Comparison of ENCODE assay signal across 15 cellular contexts in the genomic region with DNA sequence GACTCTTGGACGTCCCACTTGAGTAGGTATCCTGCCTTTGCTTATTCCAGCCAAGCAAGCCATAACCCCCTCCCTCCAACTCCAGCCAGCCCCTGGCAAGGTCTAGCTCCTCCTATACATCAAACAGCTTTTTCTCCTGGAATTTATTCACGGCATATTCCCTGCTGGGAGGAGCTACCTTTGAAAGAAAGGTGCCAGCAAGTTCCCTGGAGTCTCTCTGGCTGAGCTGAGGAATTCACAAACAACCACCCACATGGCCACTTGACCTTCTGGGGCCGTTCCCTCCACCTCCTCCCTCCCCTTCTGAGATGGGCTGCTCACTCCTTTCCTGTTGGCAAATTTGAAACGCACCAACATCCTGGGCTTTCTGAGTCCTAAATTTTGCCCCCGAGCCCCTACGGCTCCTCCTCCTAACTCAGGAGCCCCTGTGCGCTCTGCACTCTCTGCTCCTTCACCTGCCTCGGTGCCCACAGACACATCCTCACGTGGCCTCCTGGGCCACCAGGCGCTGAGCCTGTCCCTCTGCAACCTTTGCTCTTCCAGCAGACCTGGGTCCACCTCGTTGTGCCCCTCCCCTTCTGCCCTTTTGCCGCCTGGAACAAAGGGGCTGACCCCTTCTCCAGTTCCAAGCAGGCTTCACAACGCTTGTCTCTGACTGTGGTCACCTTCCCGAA. TPM values are rescaled to one million over a fixed set of nuclear protein-coding genes. Genes with fewer than 3 reads are reported as not detected.
DNase-seq lines count a peak whose midpoint lies in the region; ATAC-seq and TF ChIP-seq lines count a peak whose summit lies in the region.
"Had no signal": no experiment of that assay in that cellular context is flagged by ENCODE, and none has a peak within 500 bp of the region (broad histone marks: within the 10 kb centered on the region; RNA-seq: fewer than 3 reads in every experiment).

No MANE protein-coding gene starts in this region.

- no peak overlapping the region for H3K4me3 Mint-ChIP-seq in activated naive CD4-positive, alpha-beta T cell treated with anti-CD3 and anti-CD28 coated beads, Interleukin-2, amount 10 ng/mL, durations not matched to agents 7 days and 5 days
- H3K4me3 Mint-ChIP-seq in activated naive CD4-positive, alpha-beta T cell treated with anti-CD3 and anti-CD28 coated beads for 36 hours: no peak overlapping the region
- peak overlapping the region in 2 of 3 experiments; percentile 1 to 6 for H3K4me3 Mint-ChIP-seq in nephron

- intact Hi-C loops in activated naive CD4-positive, alpha-beta T cell treated with anti-CD3 and anti-CD28 coated beads for 36 hours (cut with micrococcal nuclease): no loop called here
- intact Hi-C loops in mucosa of descending colon (cut with DNase I, micrococcal nuclease): no loop called here

- H3K27ac ChIP-seq in GM23248: no peak overlapping the region
- H3K27ac ChIP-seq: BLaER1 had no signal

- no peaks in the 10 kb centered on the region for H3K36me3 Mint-ChIP-seq in activated naive CD4-positive, alpha-beta T cell treated with anti-CD3 and anti-CD28 coated beads, Interleukin-2, amount 10 ng/mL, durations not matched to agents 7 days and 5 days
- H3K36me3 Mint-ChIP-seq in activated naive CD4-positive, alpha-beta T cell treated with anti-CD3 and anti-CD28 coated beads for 36 hours (ENCODE audit: low read depth): no peaks in the 10 kb centered on the region
- H3K36me3 Mint-ChIP-seq in nephron (ENCODE audit: low read depth): peaks cover 37% of the 10 kb centered on the region

- CTCF ChIA-PET in activated naive CD4-positive, alpha-beta T cell treated with anti-CD3 and anti-CD28 coated beads, Interleukin-2, amount 10 ng/mL, durations not matched to agents 7 days and 5 days (lab: Charles Lee): no interaction called here
- CTCF ChIA-PET in activated naive CD4-positive, alpha-beta T cell treated with anti-CD3 and anti-CD28 coated beads for 36 hours (lab: Charles Lee): no interaction called here

- H3K36me3 ChIP-seq in GM23248 (ENCODE audit: low read depth): no peaks in the 10 kb centered on the region
- H3K36me3 ChIP-seq in mucosa of descending colon (ENCODE audit: low read depth): no peaks in the 10 kb centered on the region
- H3K36me3 ChIP-seq: BLaER1 had no signal

- in situ Hi-C loops in GM23248 (cut with MboI): no loop called here

- H3F3A ChIP-seq in GM23248 (ENCODE audit: insufficient read depth): peaks cover 2% of the 10 kb centered on the region; the same call in 1 of the 2 replicates

- H3K27me3 ChIP-seq in GM23248 (replicated peaks; ENCODE audit: insufficient read depth): no peaks in the 10 kb centered on the region
- H3K27me3 ChIP-seq: BLaER1 had no signal

- no peak for ATAC-seq in GM18519 (IDR thresholded peaks at IDR 0.05; ENCODE audit: low FRiP score, unreplicated experiment)
- no peak for ATAC-seq in mucosa of descending colon
- no peak for ATAC-seq in HG03097 (IDR thresholded peaks at IDR 0.05; ENCODE audit: low FRiP score, unreplicated experiment)
- ATAC-seq: K562 had no signal

- H2AFZ ChIP-seq in GM23248: no peak overlapping the region

- peaks cover 58% of the 10 kb centered on the region for H3K27me3 Mint-ChIP-seq in activated naive CD4-positive, alpha-beta T cell treated with anti-CD3 and anti-CD28 coated beads, Interleukin-2, amount 10 ng/mL, durations not matched to agents 7 days and 5 days
- peaks cover 65% of the 10 kb centered on the region for H3K27me3 Mint-ChIP-seq in activated naive CD4-positive, alpha-beta T cell treated with anti-CD3 and anti-CD28 coated beads for 36 hours (ENCODE audit: low read depth)
- H3K27me3 Mint-ChIP-seq in nephron (ENCODE audit: low read depth): peaks cover 16% of the 10 kb centered on the region

- H3K9me2 ChIP-seq in GM23248 (ENCODE audit: insufficient read depth): no peaks in the 10 kb centered on the region

- H3K4me1 ChIP-seq in GM23248 (ENCODE audit: insufficient read depth): no peaks in the 10 kb centered on the region
- H3K4me1 ChIP-seq in mucosa of descending colon (ENCODE audit: low read depth): no peaks in the 10 kb centered on the region

- no peak overlapping the region for H3K4me2 ChIP-seq in GM23248 (ENCODE audit: unreplicated experiment)
- H3K4me2 ChIP-seq: BLaER1 had no signal

- H3K4me3 ChIP-seq in GM23248: no peak overlapping the region
- no peak overlapping the region for H3K4me3 ChIP-seq in mucosa of descending colon
- H3K4me3 ChIP-seq: BLaER1, K562 had no signal

- H3K9me3 ChIP-seq in GM23248 (ENCODE audit: low read depth) (no peaks in the 10 kb centered on the region), mucosa of descending colon (no peaks in the 10 kb centered on the region)

- no peaks in the 10 kb centered on the region for H3K9me3 Mint-ChIP-seq in activated naive CD4-positive, alpha-beta T cell treated with anti-CD3 and anti-CD28 coated beads, Interleukin-2, amount 10 ng/mL, durations not matched to agents 7 days and 5 days
- no peaks in the 10 kb centered on the region for H3K9me3 Mint-ChIP-seq in activated naive CD4-positive, alpha-beta T cell treated with anti-CD3 and anti-CD28 coated beads for 36 hours
- H3K9me3 Mint-ChIP-seq in nephron: no peaks in the 10 kb centered on the region

- H3K79me2 ChIP-seq in GM23248 (ENCODE audit: insufficient read depth): no peaks in the 10 kb centered on the region

- H4K20me1 ChIP-seq in GM23248 (ENCODE audit: insufficient read depth): no peaks in the 10 kb centered on the region
- H4K20me1 ChIP-seq: BLaER1 had no signal

- 72 to 73% methylated on average over 14 of the region's 14 CpGs for WGBS in GM23248 (ENCODE audit: low coverage in 1 of 2, low lambda C conversion rate in 2 of 2, missing lambda C conversion rate in 2 of 2), 2 experiments

- DNase-seq in activated naive CD4-positive, alpha-beta T cell treated with anti-CD3 and anti-CD28 coated beads, Interleukin-2, amount 10 ng/mL, durations not matched to agents 7 days and 5 days: no peak
- DNase-seq in activated naive CD4-positive, alpha-beta T cell treated with anti-CD3 and anti-CD28 coated beads for 36 hours: no peak
- peak; percentile 73 for DNase-seq in iPS-NIHi7 (ENCODE audit: extremely low spot score)
- no peak for DNase-seq in GM23248
- no peak for DNase-seq in mucosa of descending colon
- DNase-seq: activated CD4-positive, alpha-beta T cell treated with anti-CD3 and anti-CD28 coated beads, Interleukin-2, amount 50 U/mL, for 1 hour; activated naive CD4-positive, alpha-beta T cell treated with Interleukin-2 at 50 U/mL for 16 hours; MV-4-11; NCI-H187; stimulated activated CD4-positive, alpha-beta T cell treated with anti-CD3 and anti-CD28 coated beads, Interleukin-4, amount 100 ng/mL, for 4 hours had no signal

- no peaks in the 10 kb centered on the region for H3K4me1 Mint-ChIP-seq in activated naive CD4-positive, alpha-beta T cell treated with anti-CD3 and anti-CD28 coated beads, Interleukin-2, amount 10 ng/mL, durations not matched to agents 7 days and 5 days
- H3K4me1 Mint-ChIP-seq in activated naive CD4-positive, alpha-beta T cell treated with anti-CD3 and anti-CD28 coated beads for 36 hours (ENCODE audit: low read depth): no peaks in the 10 kb centered on the region
- H3K4me1 Mint-ChIP-seq in nephron: peaks cover 63% of the 10 kb centered on the region

- H3K27ac Mint-ChIP-seq in activated naive CD4-positive, alpha-beta T cell treated with anti-CD3 and anti-CD28 coated beads, Interleukin-2, amount 10 ng/mL, durations not matched to agents 7 days and 5 days: peak overlapping the region; percentile 55
- H3K27ac Mint-ChIP-seq in activated naive CD4-positive, alpha-beta T cell treated with anti-CD3 and anti-CD28 coated beads for 36 hours: no peak overlapping the region
- H3K27ac Mint-ChIP-seq in nephron: peak overlapping the region; percentile 72 to 89 (median 73)

- no peak overlapping the region for H3K9ac ChIP-seq in GM23248
- H3K9ac ChIP-seq: BLaER1 had no signal

- TF ChIP-seq CTCF in nephron (IDR thresholded peaks at IDR 0.05; ENCODE audit: unreplicated experiment in 3 of 3) (no peak), mucosa of descending colon (IDR thresholded peaks at IDR 0.05) (no peak)

RNA-seq across cellular contexts. Expression of a gene that starts 48.0 kb away (rescaled TPM):
- under 1 TPM in 1 of 2 experiments, not detected in 1; 0.05 TPM for total RNA-seq in activated naive CD4-positive, alpha-beta T cell treated with anti-CD3 and anti-CD28 coated beads for 36 hours
- total RNA-seq in GM23248 (2014; rRNA removed; shearing (Covaris generic)): 4.8 and 4.9 TPM in 2 replicates
- 5.4 and 5.6 TPM in 2 replicates for polyA plus RNA-seq in GM23248 (2016; fragmentation: Nextera tagmentation; extraction: Ambion mirVana)
- 10 to 100 TPM in 1 of 3 donors, 1 to 10 TPM in 2; 7.7 to 20.6 (median 8.8) TPM for total RNA-seq in mucosa of descending colon

Comparison
In these comparisons a context has a peak if more than half of its experiments do, and no peak if none do; other contexts are left out.
1. H3K4me3 Mint-ChIP-seq: peak in nephron (2 of 3); none in activated naive CD4-positive, alpha-beta T cell treated with anti-CD3 and anti-CD28 coated beads, Interleukin-2, amount 10 ng/mL, durations not matched to agents 7 days and 5 days (single experiment) and activated naive CD4-positive, alpha-beta T cell treated with anti-CD3 and anti-CD28 coated beads for 36 hours (single experiment).